ENCODE assay signal across 8 cellular contexts in the genomic region with DNA sequence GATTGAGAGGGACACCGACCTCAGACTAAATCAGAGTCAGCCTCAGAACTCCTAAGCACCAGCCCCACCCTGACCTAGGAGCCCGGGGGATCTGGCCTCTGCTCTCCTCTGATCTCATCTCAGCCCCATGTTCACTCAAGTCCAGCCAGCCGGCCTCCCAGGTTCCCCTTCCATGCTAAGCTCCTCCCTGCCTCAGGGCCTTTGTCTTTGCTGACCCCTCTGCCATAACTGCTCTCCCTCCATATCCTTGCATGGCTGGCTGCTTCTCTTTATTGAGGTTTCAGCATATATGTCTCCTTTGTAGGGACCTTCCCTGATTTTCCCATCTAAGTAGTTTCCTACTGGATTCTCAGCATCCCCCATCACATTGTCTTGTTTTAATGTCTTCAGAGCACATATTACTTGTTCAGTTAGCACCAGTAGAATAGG. TPM values are rescaled to one million over a fixed set of nuclear protein-coding genes. Genes with fewer than 3 reads are reported as not detected.
DNase-seq lines count a peak whose midpoint lies in the region; ATAC-seq and TF ChIP-seq lines count a peak whose summit lies in the region.

No MANE protein-coding gene starts in this region.

- peak overlapping the region; percentile 91 for H3K27ac Mint-ChIP-seq in CD8-positive, alpha-beta T cell

- H3K9me3 ChIP-seq in CD8-positive, alpha-beta T cell (ENCODE audit: low read length): no peaks in the 10 kb centered on the region
- H3K9me3 ChIP-seq in effector memory CD4-positive, alpha-beta T cell (ENCODE audit: control insufficient read depth, low read length): no peaks in the 10 kb centered on the region
- no peaks in the 10 kb centered on the region for H3K9me3 ChIP-seq in neuron (ENCODE audit: low read length)

- CTCF ChIA-PET in CD8-positive, alpha-beta T cell (lab: Charles Lee): interaction anchor here (1.0 to 1.5 kb wide), 5 partner anchors 8 to 177 kb away, joined by 3 read pairs; no protein-coding TSS in a partner anchor

- H3K36me3 ChIP-seq in CD8-positive, alpha-beta T cell (ENCODE audit: insufficient read depth, low read length): no peaks in the 10 kb centered on the region
- no peaks in the 10 kb centered on the region for H3K36me3 ChIP-seq in effector memory CD4-positive, alpha-beta T cell (ENCODE audit: control insufficient read depth, insufficient read depth, low read length)
- H3K36me3 ChIP-seq in neuron (ENCODE audit: insufficient read depth, low read length): no peaks in the 10 kb centered on the region

- peaks cover 6% of the 10 kb centered on the region for H3K36me3 Mint-ChIP-seq in CD8-positive, alpha-beta T cell

- peak overlapping the region; percentile 84 for H3K4me3 ChIP-seq in CD8-positive, alpha-beta T cell (ENCODE audit: low read depth, low read length)
- H3K4me3 ChIP-seq in effector memory CD4-positive, alpha-beta T cell (ENCODE audit: insufficient read depth, low read depth, low read length, poor library complexity, severe bottlenecking): no peak overlapping the region
- H3K4me3 ChIP-seq in neuron (ENCODE audit: low read length): peak overlapping the region; percentile 26

- no peaks in the 10 kb centered on the region for H3K27me3 ChIP-seq in CD8-positive, alpha-beta T cell (ENCODE audit: insufficient read depth, low read length)
- H3K27me3 ChIP-seq in effector memory CD4-positive, alpha-beta T cell (replicated peaks; ENCODE audit: control insufficient read depth, insufficient read depth, low read length, poor library complexity, severe bottlenecking): peaks cover 14% of the 10 kb centered on the region
- H3K27me3 ChIP-seq in neuron (ENCODE audit: insufficient read depth, low read length): no peaks in the 10 kb centered on the region

- no peak overlapping the region for H3K27ac ChIP-seq in CD8-positive, alpha-beta T cell (ENCODE audit: low read depth, low read length)
- H3K27ac ChIP-seq in effector memory CD4-positive, alpha-beta T cell (ENCODE audit: insufficient read depth, low read length, poor library complexity, severe bottlenecking): peak overlapping the region; percentile 45

- H3K4me1 Mint-ChIP-seq in CD8-positive, alpha-beta T cell (ENCODE audit: low read depth): peaks cover 29% of the 10 kb centered on the region

- no peak for TF ChIP-seq CTCF in CD8-positive, alpha-beta T cell (IDR thresholded peaks at IDR 0.05)

- ATAC-seq in CD8-positive, alpha-beta T cell: no peak
- ATAC-seq in HG03064 (IDR thresholded peaks at IDR 0.05; ENCODE audit: low read depth, unreplicated experiment): peak; percentile 18

- no peak for DNase-seq in CD8-positive, alpha-beta T cell
- no peak for DNase-seq in effector memory CD4-positive, alpha-beta T cell
- DNase-seq in NCI-H1417 treated with DMSO at 0.1 percent for 48 hours (lab: John Stamatoyannopoulos, UW): no peak
- DNase-seq in stimulated activated CD4-positive, alpha-beta T cell treated with anti-CD3 and anti-CD28 coated beads, Interleukin-2, amount 100 ng/mL, for 48 hours: no peak
- no peak for DNase-seq in OCI-M2 (lab: John Stamatoyannopoulos, UW; ENCODE audit: unreplicated experiment)
- DNase-seq in pons (ENCODE audit: low spot score): no peak

- peak overlapping the region; percentile 68 for H2AFZ ChIP-seq in neuron (ENCODE audit: low read depth, low read length)

- peaks cover 3% of the 10 kb centered on the region for H3K27me3 Mint-ChIP-seq in CD8-positive, alpha-beta T cell (ENCODE audit: low read depth)

- H3K4me1 ChIP-seq in CD8-positive, alpha-beta T cell (ENCODE audit: insufficient read depth, low read length): peaks cover 26% of the 10 kb centered on the region
- H3K4me1 ChIP-seq in effector memory CD4-positive, alpha-beta T cell (ENCODE audit: control insufficient read depth, insufficient read depth, low read length, poor library complexity, severe bottlenecking): peaks cover 18% of the 10 kb centered on the region
- peaks cover 22% of the 10 kb centered on the region for H3K4me1 ChIP-seq in neuron (ENCODE audit: insufficient read depth, low read length)

- H3K9me3 Mint-ChIP-seq in CD8-positive, alpha-beta T cell: no peaks in the 10 kb centered on the region

- POLR2A ChIA-PET in CD8-positive, alpha-beta T cell (lab: Charles Lee): interaction anchor here (1.1 kb wide), 1 partner anchor 128 kb away, joined by 3 read pairs; no protein-coding TSS in a partner anchor

- intact Hi-C loops in CD8-positive, alpha-beta T cell (cut with DNase I, micrococcal nuclease): loop anchor here in 1 of 2 experiments (2.0 kb wide), 1 partner anchor 38 kb away; the partner anchor contains the start of gene TMEM109

- H3K4me3 Mint-ChIP-seq in CD8-positive, alpha-beta T cell: peak overlapping the region; percentile 91

RNA-seq across cellular contexts. Expression of gene SLC15A3, which starts 0.8 kb away (rescaled TPM):
- 1 to 10 TPM; 6.3 to 9.0 TPM for total RNA-seq in CD8-positive, alpha-beta T cell

RNA-seq across cellular contexts. Expression of gene CD6, which starts 18.7 kb away (rescaled TPM):
- 100 to 1,000 TPM; 765 to 793 TPM for total RNA-seq in CD8-positive, alpha-beta T cell

RNA-seq across cellular contexts. Expression of gene TMEM132A, which starts 28.5 kb away (rescaled TPM):
- total RNA-seq in CD8-positive, alpha-beta T cell: not detected

RNA-seq across cellular contexts. Expression of gene TMEM109, which starts 38.8 kb away (rescaled TPM):
- total RNA-seq in CD8-positive, alpha-beta T cell: 10 to 100 TPM; 46.7 to 52.2 TPM

RNA-seq across cellular contexts. Expression of gene PRPF19, which starts 46.4 kb away (rescaled TPM):
- 10 to 100 TPM; 96.1 to 99.4 TPM for total RNA-seq in CD8-positive, alpha-beta T cell
